20 cellular contexts compared by ENCODE assay signal in genomic region chr3:157231071-157231470, GRCh38.
DNase-seq lines count a peak whose midpoint lies in the region; ATAC-seq and TF ChIP-seq lines count a peak whose summit lies in the region.
"Had no signal": no experiment of that assay in that cellular context is flagged by ENCODE, and none has a peak within 500 bp of the region (broad histone marks: within the 10 kb centered on the region; RNA-seq: fewer than 3 reads in every experiment).

No MANE protein-coding gene starts in this region.

- H3K36me3 ChIP-seq in GM23338 (ENCODE audit: insufficient read depth), result no peaks in the 10 kb centered on the region
- H3K36me3 ChIP-seq: heart right ventricle had no signal

- in situ Hi-C loops in astrocyte of the cerebellum (cut with HindIII; ENCODE audit: low sequenced_read_pairs), result no loop called here

- peaks cover 2% of the 10 kb centered on the region for H3K27me3 Mint-ChIP-seq in GM23338 (ENCODE audit: insufficient read depth, low read depth, poor library complexity)
- H3K27me3 Mint-ChIP-seq: activated T-cell treated with anti-CD3 and anti-CD28 coated beads, Interleukin-2, amount 50 U/mL, for 24 hours had no signal

- H3K4me1 ChIP-seq in GM23338 (ENCODE audit: insufficient read depth), result no peaks in the 10 kb centered on the region

- no peaks in the 10 kb centered on the region for H3K4me1 Mint-ChIP-seq in GM23338

- H3K79me2 ChIP-seq in GM23338 (replicated peaks; ENCODE audit: insufficient read depth), result no peaks in the 10 kb centered on the region

- no peaks in the 10 kb centered on the region for H4K20me1 ChIP-seq in GM23338 (replicated peaks; ENCODE audit: insufficient read depth)

- H3F3A ChIP-seq in GM23338 (replicated peaks; ENCODE audit: low read depth), result no peaks in the 10 kb centered on the region

- no peak overlapping the region for H3K4me2 ChIP-seq in GM23338
- H3K4me2 ChIP-seq: A549 had no signal

- H3K4me3 Mint-ChIP-seq in GM23338, result no peak overlapping the region
- H3K4me3 Mint-ChIP-seq: activated T-cell treated with anti-CD3 and anti-CD28 coated beads, Interleukin-2, amount 50 U/mL, for 24 hours; T-helper 1 cell treated with Interleukin-12 subunit alpha and Interleukin-12 subunit beta and Interleukin-4 antibody, amounts not matched to agents 30 μg/mL and 1 μg/mL, for 36 hours had no signal

- H3K36me3 Mint-ChIP-seq in GM23338 (ENCODE audit: low read depth), result no peaks in the 10 kb centered on the region

- peak overlapping the region; percentile 56; the same call in 1 of the 2 replicates for H2AFZ ChIP-seq in GM23338

- H3K4me3 ChIP-seq in AG09309 (ENCODE audit: control insufficient read depth, low read depth, low read length), result no peak overlapping the region
- no peak overlapping the region for H3K4me3 ChIP-seq in GM23338
- no peak overlapping the region for H3K4me3 ChIP-seq in astrocyte of the cerebellum (ENCODE audit: low read depth, low read length)
- no peak overlapping the region for H3K4me3 ChIP-seq in fibroblast of villous mesenchyme (ENCODE audit: low read depth, low read length)
- H3K4me3 ChIP-seq: A549, heart right ventricle had no signal

- H3K27ac Mint-ChIP-seq in GM23338, result no peak overlapping the region
- H3K27ac Mint-ChIP-seq: activated T-cell treated with anti-CD3 and anti-CD28 coated beads, Interleukin-2, amount 50 U/mL, for 24 hours; T-helper 1 cell treated with Interleukin-12 subunit alpha and Interleukin-12 subunit beta and Interleukin-4 antibody, amounts not matched to agents 30 μg/mL and 1 μg/mL, for 36 hours had no signal

- peaks cover 5% of the 10 kb centered on the region; the same call in 1 of the 2 replicates for H3K9me2 ChIP-seq in GM23338 (ENCODE audit: insufficient read depth)

- ATAC-seq in GM23338 (no peak), GM18519 (IDR thresholded peaks at IDR 0.05; ENCODE audit: low FRiP score, unreplicated experiment) (no peak), GM19035 (IDR thresholded peaks at IDR 0.05; ENCODE audit: unreplicated experiment) (no peak), HG02759 (IDR thresholded peaks at IDR 0.05; ENCODE audit: unreplicated experiment) (no peak)
- ATAC-seq: A549, heart right ventricle had no signal

- H3K9me3 Mint-ChIP-seq in GM23338, result no peaks in the 10 kb centered on the region
- H3K9me3 Mint-ChIP-seq: activated T-cell treated with anti-CD3 and anti-CD28 coated beads, Interleukin-2, amount 50 U/mL, for 24 hours; T-helper 1 cell treated with Interleukin-12 subunit alpha and Interleukin-12 subunit beta and Interleukin-4 antibody, amounts not matched to agents 30 μg/mL and 1 μg/mL, for 36 hours had no signal

- DNase-seq in AG09309 (ENCODE audit: low read depth) (peak; percentile 69), GM23338 (ENCODE audit: low spot score) (no peak), astrocyte of the cerebellum (ENCODE audit: low read depth) (peak; percentile 15), fibroblast of villous mesenchyme (ENCODE audit: low read depth) (peak; percentile 25), globus pallidus (ENCODE audit: low spot score) (no peak)
- DNase-seq: activated CD4-positive, alpha-beta T cell treated with anti-CD3 and anti-CD28 coated beads for 4 hours; activated T-cell treated with anti-CD3 and anti-CD28 coated beads, Interleukin-2, amount 50 U/mL, for 24 hours; central memory CD4-positive, alpha-beta T cell; heart right ventricle; Karpas-422; mesenchymal stem cell; NCI-H1694 treated with DMSO at 0.1 percent for 48 hours; NCI-H2171; NCI-H69; substantia nigra had no signal

- TF ChIP-seq CTCF in AG09309 (IDR thresholded peaks at IDR 0.05; ENCODE audit: control insufficient read depth, insufficient read depth, low read depth, low read length, missing control alignments) (no peak), GM23338 (conservative IDR thresholded peaks at IDR 0.05; ENCODE audit: low read depth in 2 of 2) (no peak), astrocyte of the cerebellum (IDR thresholded peaks at IDR 0.05; ENCODE audit: low read depth, low read length, missing control alignments) (no peak), fibroblast of villous mesenchyme (IDR thresholded peaks at IDR 0.05; ENCODE audit: insufficient read depth, low read depth, low read length) (no peak)

- H3K27ac ChIP-seq in GM23338 (ENCODE audit: low read depth), result no peak overlapping the region
- H3K27ac ChIP-seq: A549, heart right ventricle had no signal

- H3K27me3 ChIP-seq in GM23338 (ENCODE audit: insufficient read depth), result no peaks in the 10 kb centered on the region
- H3K27me3 ChIP-seq: heart right ventricle had no signal

TF ChIP-seq in GM23338, 12 proteins besides CTCF, POLR2A, EP300 and RAD21 (continues in another document):
- TF ChIP-seq POLR2AphosphoS5 (IDR thresholded peaks at IDR 0.05; ENCODE audit: low read depth) (no peak), CREB1 (CRISPR knock-in tag; IDR thresholded peaks at IDR 0.05; ENCODE audit: low read depth) (no peak), ZNF114 (CRISPR knock-in tag; IDR thresholded peaks at IDR 0.05) (no peak), EZH2 (IDR thresholded peaks at IDR 0.05; ENCODE audit: low read depth, unreplicated experiment) (no peak), ZNF331 (CRISPR knock-in tag; IDR thresholded peaks at IDR 0.05; ENCODE audit: low read depth) (no peak), NANOG (IDR thresholded peaks at IDR 0.05; ENCODE audit: borderline replicate concordance) (no peak), EZH2phosphoT487 (IDR thresholded peaks at IDR 0.05; ENCODE audit: unreplicated experiment) (no peak), STAT1 (IDR thresholded peaks at IDR 0.05; ENCODE audit: unreplicated experiment) (no peak), ZNF462 (CRISPR knock-in tag; IDR thresholded peaks at IDR 0.05) (no peak)
- TF ChIP-seq, protein P1, sequence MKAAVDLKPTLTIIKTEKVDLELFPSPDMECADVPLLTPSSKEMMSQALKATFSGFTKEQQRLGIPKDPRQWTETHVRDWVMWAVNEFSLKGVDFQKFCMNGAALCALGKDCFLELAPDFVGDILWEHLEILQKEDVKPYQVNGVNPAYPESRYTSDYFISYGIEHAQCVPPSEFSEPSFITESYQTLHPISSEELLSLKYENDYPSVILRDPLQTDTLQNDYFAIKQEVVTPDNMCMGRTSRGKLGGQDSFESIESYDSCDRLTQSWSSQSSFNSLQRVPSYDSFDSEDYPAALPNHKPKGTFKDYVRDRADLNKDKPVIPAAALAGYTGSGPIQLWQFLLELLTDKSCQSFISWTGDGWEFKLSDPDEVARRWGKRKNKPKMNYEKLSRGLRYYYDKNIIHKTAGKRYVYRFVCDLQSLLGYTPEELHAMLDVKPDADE (IDR thresholded peaks at IDR 0.05), result no peak

Comparison
In these comparisons a context has a peak if more than half of its experiments do, and no peak if none do; other contexts are left out.
1. DNase-seq: peak in AG09309 (single experiment), astrocyte of the cerebellum (single experiment) and fibroblast of villous mesenchyme (single experiment); none in GM23338 (single experiment) and globus pallidus (single experiment).